Comparison of ENCODE assay signal across 12 cellular contexts in the genomic region with DNA sequence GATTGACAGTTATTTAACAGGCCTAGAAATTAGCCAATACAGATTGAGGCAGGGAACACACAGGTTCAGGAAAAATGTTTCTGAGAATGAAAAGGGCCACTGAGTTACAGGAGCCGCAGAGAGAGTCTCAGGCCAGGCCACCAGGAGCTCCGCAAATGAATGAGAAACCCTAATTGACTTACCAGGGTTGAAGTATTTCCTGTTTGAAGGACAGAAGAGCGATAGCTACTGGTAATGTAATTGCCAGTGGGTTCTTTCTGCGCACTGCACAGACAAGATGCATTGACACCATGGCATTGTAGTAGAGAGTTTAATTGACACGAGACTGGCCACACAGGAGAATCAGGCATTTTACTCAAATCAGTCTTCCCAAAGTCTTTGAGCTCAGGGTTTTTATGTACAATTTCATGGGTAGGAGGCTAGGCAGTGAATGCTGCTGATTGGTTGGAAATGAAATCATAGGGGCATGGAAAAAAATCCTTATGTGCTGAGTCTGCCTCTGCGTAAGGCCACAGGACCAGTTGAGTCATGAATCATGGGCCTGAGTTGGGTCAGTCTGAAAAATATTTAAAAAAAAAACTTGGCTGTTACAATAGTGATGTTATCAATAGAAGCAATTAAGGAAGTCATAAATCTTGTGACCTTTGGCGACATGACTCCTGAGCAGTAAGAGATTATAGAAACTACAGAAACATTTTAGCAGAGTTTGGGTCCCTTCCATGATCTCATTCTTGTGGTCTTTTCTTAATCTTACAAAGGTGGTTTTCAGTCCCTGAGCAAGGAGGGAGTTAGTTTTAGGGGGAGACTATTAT.
A peak's percentile ranks its signal among the peaks of the same experiment; 100 is the strongest.
DNase-seq lines count a peak whose midpoint lies in the region; ATAC-seq and TF ChIP-seq lines count a peak whose summit lies in the region.
"Had no signal": no experiment of that assay in that cellular context is flagged by ENCODE, and none has a peak within 500 bp of the region (broad histone marks: within the 10 kb centered on the region; RNA-seq: fewer than 3 reads in every experiment).

No MANE protein-coding gene starts in this region.

- 0 out of 4 replicates have a peak overlapping the region, but pooled peaks of 1 of the 2 experiments have one; percentile 2 for H4K8ac ChIP-seq in IMR-90 (ENCODE audit: low read depth in 2 of 2, low read length in 2 of 2)

- ATAC-seq in IMR-90 (ENCODE audit: low read depth): peak; percentile 61
- no peak for ATAC-seq in HG03439 (IDR thresholded peaks at IDR 0.05; ENCODE audit: unreplicated experiment)
- no peak for ATAC-seq in HG03342 (IDR thresholded peaks at IDR 0.05; ENCODE audit: unreplicated experiment)
- ATAC-seq in GM18870 (IDR thresholded peaks at IDR 0.05; ENCODE audit: unreplicated experiment): no peak

- H3K27me3 ChIP-seq in IMR-90 (ENCODE audit: control insufficient read depth, insufficient read depth, low read length): no peaks in the 10 kb centered on the region
- no peaks in the 10 kb centered on the region for H3K27me3 ChIP-seq in adrenal gland
- no peaks in the 10 kb centered on the region for H3K27me3 ChIP-seq in kidney epithelial cell (ENCODE audit: control insufficient read depth, insufficient read depth, low read length)

- dilution Hi-C loops in IMR-90 (cut with HindIII; ENCODE audit: low sequenced_read_pairs, unreplicated experiment): no loop called here

- H2AK5ac ChIP-seq in IMR-90 (ENCODE audit: low read depth, low read length): no peak overlapping the region

- no peak overlapping the region for H4K91ac ChIP-seq in IMR-90 (ENCODE audit: insufficient read depth, low read depth, low read length)

- no peak overlapping the region; the same call in 1 of the 2 replicates for H2BK120ac ChIP-seq in IMR-90 (ENCODE audit: low read depth, low read length)

- H3K4me2 ChIP-seq in IMR-90 (ENCODE audit: low read depth, low read length): no peak overlapping the region
- H3K4me2 ChIP-seq: KMS-11 had no signal

- H3K9ac ChIP-seq in IMR-90 (ENCODE audit: low read depth, low read length): no peak overlapping the region
- H3K9ac ChIP-seq: KMS-11 had no signal

- no peaks in the 10 kb centered on the region for H3K4me1 ChIP-seq in IMR-90 (ENCODE audit: control insufficient read depth, insufficient read depth, low read length)
- H3K4me1 ChIP-seq in adrenal gland (replicated peaks in 1 of 2): peaks cover 0 to 12% of the 10 kb centered on the region in 2 donors

- no peak overlapping the region for H3K4ac ChIP-seq in IMR-90 (ENCODE audit: low read depth, low read length)

- 0 out of 2 replicates have a peak overlapping the region, but pooled peaks have one; percentile 32 for H3K14ac ChIP-seq in IMR-90 (replicated peaks; ENCODE audit: low read depth, low read length)

- 0 out of 2 replicates have a peak overlapping the region, but pooled peaks have one; percentile 28 for H2BK20ac ChIP-seq in IMR-90 (ENCODE audit: low read depth, low read length)

- H2AFZ ChIP-seq in IMR-90 (replicated peaks; ENCODE audit: low read length, poor library complexity): peak overlapping the region; percentile 34

- H3K9me3 ChIP-seq in IMR-90 (ENCODE audit: control insufficient read depth, insufficient read depth, low read length) (no peaks in the 10 kb centered on the region), adrenal gland (replicated peaks in 1 of 3) (no peaks in the 10 kb centered on the region)

- no peaks in the 10 kb centered on the region for H3K36me3 ChIP-seq in IMR-90 (ENCODE audit: control insufficient read depth, insufficient read depth, low read length)
- H3K36me3 ChIP-seq in adrenal gland (replicated peaks in 1 of 2): no peaks in the 10 kb centered on the region
- no peaks in the 10 kb centered on the region for H3K36me3 ChIP-seq in kidney epithelial cell (ENCODE audit: control insufficient read depth, insufficient read depth, low read length)

- H3K18ac ChIP-seq in IMR-90 (ENCODE audit: low read depth, low read length): no peak overlapping the region

- H3K56ac ChIP-seq in IMR-90 (ENCODE audit: extremely low read depth, insufficient read depth, low read length): no peak overlapping the region

- H3K4me3 ChIP-seq in IMR-90 (ENCODE audit: insufficient read depth, low read depth, low read length): no peak overlapping the region
- no peak overlapping the region for H3K4me3 ChIP-seq in adrenal gland
- peak overlapping the region; percentile 3 for H3K4me3 ChIP-seq in kidney epithelial cell (ENCODE audit: low read depth, low read length)

- H2BK15ac ChIP-seq in IMR-90 (ENCODE audit: low read depth, low read length): no peak overlapping the region; the same call in 2 of the 3 replicates

- no peak overlapping the region for H4K5ac ChIP-seq in IMR-90 (ENCODE audit: low read depth, low read length)

- no peak overlapping the region for H2BK5ac ChIP-seq in IMR-90 (ENCODE audit: low read depth, low read length, poor library complexity, severe bottlenecking)

- in situ Hi-C loops in IMR-90 (cut with MboI; ENCODE audit: low sequenced_read_pairs): no loop called here

- H2AK9ac ChIP-seq in IMR-90 (replicated peaks; ENCODE audit: low read depth, low read length, poor library complexity): no peak overlapping the region

- no peaks in the 10 kb centered on the region for H3K79me1 ChIP-seq in IMR-90 (ENCODE audit: low read depth in 1 of 2, low read length in 2 of 2)

- no peak for TF ChIP-seq POLR2A in IMR-90 (IDR thresholded peaks at IDR 0.05; ENCODE audit: low read depth, low read length)
- no peak for TF ChIP-seq POLR2A in adrenal gland (IDR thresholded peaks at IDR 0.05)

- no peak for TF ChIP-seq RAD21 in IMR-90 (IDR thresholded peaks at IDR 0.05; ENCODE audit: low read length)

- POLR2A ChIA-PET in IMR-90 (lab: Charles Lee; ENCODE audit: unreplicated experiment): no interaction called here

- BruUV-seq in IMR-90 (replicated peaks; lab: Mats Ljungman, UMichigan): no TSS peak

- intact Hi-C loops in IMR-90 (cut with micrococcal nuclease): no loop called here
- intact Hi-C loops in adrenal gland (cut with DNase I): no loop called here

- DNase-seq in AG08396 (ENCODE audit: low spot score) (peak; percentile 24), IMR-90 (peak; percentile 88), adrenal gland (peak in 5 of 7 donors; percentile 25 to 52 (median 27)), kidney epithelial cell (ENCODE audit: low read depth) (peak; percentile 79), ecto neural progenitor cell (ENCODE audit: low spot score) (no peak)
- DNase-seq: activated T-cell treated with anti-CD3 and anti-CD28 coated beads for 4 hours, NCI-H526, T-helper 2 cell had no signal

- CTCF ChIA-PET in IMR-90 (lab: Yijun Ruan, JAX): no interaction called here

- TF ChIP-seq CTCF in IMR-90 (conservative IDR thresholded peaks at IDR 0.05; ENCODE audit: low read depth, low read length) (no peak), adrenal gland (IDR thresholded peaks at IDR 0.05) (no peak), kidney epithelial cell (IDR thresholded peaks at IDR 0.05; ENCODE audit: insufficient read depth, low read length, poor library complexity, severe bottlenecking) (no peak)

- H3K27ac ChIP-seq in IMR-90 (ENCODE audit: insufficient read depth, low read length): no peak overlapping the region
- H3K27ac ChIP-seq in adrenal gland: no peak overlapping the region
- H3K27ac ChIP-seq: KMS-11 had no signal

- no peak overlapping the region for H3K23ac ChIP-seq in IMR-90 (ENCODE audit: low read depth, low read length)

- H3K9me1 ChIP-seq in IMR-90 (ENCODE audit: insufficient read depth, low read length): no peaks in the 10 kb centered on the region

- WGBS in IMR-90 (ENCODE audit: extremely low coverage in 2 of 2, insufficient read length in 1 of 2), 2 experiments: 77% methylated on average over 4 of the region's 7 CpGs; no CpG with 5 or more reads in 1 of the 2 experiments
- WGBS in adrenal gland, 4 donors: 61 to 74% (median 70%) methylated on average over 7 of the region's 7 CpGs

- no peaks in the 10 kb centered on the region for H4K20me1 ChIP-seq in IMR-90 (ENCODE audit: insufficient read depth, low read length)

TF ChIP-seq in IMR-90, 13 proteins besides CTCF, POLR2A, EP300 and RAD21:
- no peak for TF ChIP-seq CEBPB (IDR thresholded peaks at IDR 0.05; ENCODE audit: low read depth, low read length)
- TF ChIP-seq, protein P1, sequence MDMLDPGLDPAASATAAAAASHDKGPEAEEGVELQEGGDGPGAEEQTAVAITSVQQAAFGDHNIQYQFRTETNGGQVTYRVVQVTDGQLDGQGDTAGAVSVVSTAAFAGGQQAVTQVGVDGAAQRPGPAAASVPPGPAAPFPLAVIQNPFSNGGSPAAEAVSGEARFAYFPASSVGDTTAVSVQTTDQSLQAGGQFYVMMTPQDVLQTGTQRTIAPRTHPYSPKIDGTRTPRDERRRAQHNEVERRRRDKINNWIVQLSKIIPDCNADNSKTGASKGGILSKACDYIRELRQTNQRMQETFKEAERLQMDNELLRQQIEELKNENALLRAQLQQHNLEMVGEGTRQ (IDR thresholded peaks at IDR 0.05; ENCODE audit: low read depth, low read length): no peak
- TF ChIP-seq, protein P2, sequence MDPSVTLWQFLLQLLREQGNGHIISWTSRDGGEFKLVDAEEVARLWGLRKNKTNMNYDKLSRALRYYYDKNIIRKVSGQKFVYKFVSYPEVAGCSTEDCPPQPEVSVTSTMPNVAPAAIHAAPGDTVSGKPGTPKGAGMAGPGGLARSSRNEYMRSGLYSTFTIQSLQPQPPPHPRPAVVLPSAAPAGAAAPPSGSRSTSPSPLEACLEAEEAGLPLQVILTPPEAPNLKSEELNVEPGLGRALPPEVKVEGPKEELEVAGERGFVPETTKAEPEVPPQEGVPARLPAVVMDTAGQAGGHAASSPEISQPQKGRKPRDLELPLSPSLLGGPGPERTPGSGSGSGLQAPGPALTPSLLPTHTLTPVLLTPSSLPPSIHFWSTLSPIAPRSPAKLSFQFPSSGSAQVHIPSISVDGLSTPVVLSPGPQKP (IDR thresholded peaks at IDR 0.05; ENCODE audit: borderline replicate concordance, low read depth, low read length): no peak
- TF ChIP-seq MXI1 (IDR thresholded peaks at IDR 0.05; ENCODE audit: borderline replicate concordance, low read depth, low read length): no peak
- 0 out of 2 replicates have a peak, but pooled peaks have one; percentile 20 for TF ChIP-seq FOS (IDR thresholded peaks at IDR 0.05; ENCODE audit: low read depth, low read length)
